ENCODE assay signal across 8 cellular contexts in genomic region chr2:27628767-27629709, GRCh38. TPM values are rescaled to one million over a fixed set of nuclear protein-coding genes. Genes with fewer than 3 reads are reported as not detected.
DNase-seq lines count a peak whose midpoint lies in the region; ATAC-seq, FAIRE-seq and TF ChIP-seq lines count a peak whose summit lies in the region.

TSS of gene CCDC121 (minus strand) at chr2:27629012. CDS start at chr2:27627799, 1,213 bp downstream.
TSS of gene GPN1 (plus strand) at chr2:27629050. CDS start at chr2:27629059, 9 bp downstream.

- no peaks in the 10 kb centered on the region for H3K27me3 Mint-ChIP-seq in nephron progenitor cell (ENCODE audit: low read depth, poor library complexity)

- H3K4me3 Mint-ChIP-seq in nephron progenitor cell = no peak within 1 kb of the TSS

- H3K36me3 ChIP-seq in KOPT-K1 (ENCODE audit: insufficient read depth, low read length) = peaks cover 49% of the 10 kb centered on the region

- H3K4me3 ChIP-seq in fibroblast of the aortic adventitia (ENCODE audit: low read depth, low read length) = peak within 1 kb of the TSS; percentile 96

- H3K36me3 Mint-ChIP-seq in nephron progenitor cell (ENCODE audit: low read depth) = peaks cover 23% of the 10 kb centered on the region

- peaks cover 10% of the 10 kb centered on the region for H3K4me1 Mint-ChIP-seq in nephron progenitor cell

- DNase-seq in EH (ENCODE audit: low read depth) (peak; percentile 97), RCC 7860 (ENCODE audit: low spot score) (peak; percentile 94), fibroblast of the aortic adventitia (ENCODE audit: low read depth) (peak; percentile 89), nephron progenitor cell (peak; percentile 82)
- peak; percentile 90 for DNase-seq in activated T-helper 1 cell treated with anti-CD3 and anti-CD28 coated beads, Interleukin-2, amount 50 U/mL, for 16 hours (ENCODE audit: low read depth in 1 of 2, low spot score in 1 of 2)
- DNase-seq in stimulated activated naive CD8-positive, alpha-beta T cell treated with anti-CD3 and anti-CD28 coated beads, Interleukin-15, Interleukin-2, amounts not matched to agents 100 U/mL and 50 U/mL, for 24 hours = peak; percentile 94

- H3K27ac Mint-ChIP-seq in nephron progenitor cell = no peak within 1 kb of the TSS

- FAIRE-seq in RCC 7860 (lab: Jason Lieb, UNC) = peak; percentile 65

- no peaks in the 10 kb centered on the region for H3K9me3 Mint-ChIP-seq in nephron progenitor cell

- peak; percentile 98 for ATAC-seq in GM21825 (IDR thresholded peaks at IDR 0.05; ENCODE audit: unreplicated experiment)
- ATAC-seq in stimulated activated naive CD8-positive, alpha-beta T cell treated with anti-CD3 and anti-CD28 coated beads, Interleukin-15, Interleukin-2, amounts not matched to agents 100 U/mL and 50 U/mL, for 24 hours = peak; percentile 97

- H3K27ac ChIP-seq in KOPT-K1 (ENCODE audit: low read depth, low read length, poor library complexity, severe bottlenecking) = peak within 1 kb of the TSS; percentile 72

- H3K9me3 ChIP-seq in KOPT-K1 (ENCODE audit: insufficient read depth, low read length, poor library complexity, severe bottlenecking) = no peaks in the 10 kb centered on the region

- TF ChIP-seq CTCF in fibroblast of the aortic adventitia (IDR thresholded peaks at IDR 0.05; ENCODE audit: insufficient read depth, low read length) (no peak), nephron progenitor cell (IDR thresholded peaks at IDR 0.05) (no peak)

RNA-seq across cellular contexts. Expression of gene CCDC121, which starts in this region (rescaled TPM):
- 3.6 and 7.0 TPM in 2 replicates for total RNA-seq in fibroblast of the aortic adventitia (ENCODE audit: low replicate concordance)

RNA-seq across cellular contexts. Expression of gene GPN1, which starts in this region (rescaled TPM):
- 40.2 and 49.0 TPM in 2 replicates for total RNA-seq in fibroblast of the aortic adventitia (ENCODE audit: low replicate concordance)

Comparison
In these comparisons a context has a peak if more than half of its experiments do, and no peak if none do; other contexts are left out.
1. Peak in every context shown above with its lines: DNase-seq, ATAC-seq, H3K4me3 ChIP-seq and H3K27ac ChIP-seq.